In the genomic region with DNA sequence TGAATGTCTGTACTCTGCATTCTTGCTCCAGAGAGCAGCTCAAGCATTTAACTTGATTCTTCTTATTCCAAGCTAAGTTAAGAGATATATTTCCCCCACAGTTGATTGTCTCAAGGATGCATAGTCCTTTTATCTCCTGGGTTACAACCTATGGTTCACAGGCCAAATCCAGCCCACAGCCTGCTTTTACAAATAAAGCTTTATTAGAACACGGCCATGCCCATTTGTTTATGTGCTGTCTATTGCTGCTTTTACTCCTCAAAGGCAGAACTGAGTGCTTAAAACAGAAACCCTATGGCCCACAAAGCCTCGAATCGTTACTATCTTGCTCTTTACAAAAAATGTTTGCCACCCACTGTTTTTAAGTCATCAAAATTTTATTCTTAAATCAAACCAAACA, we compare ENCODE assay signal across 1 cellular context.
TF ChIP-seq lines count a peak whose summit lies in the region.

No MANE protein-coding gene starts in this region.

TF ChIP-seq in GM23338, 12 proteins besides CTCF, POLR2A, EP300 and RAD21 (continued from another document):
- TF ChIP-seq, protein P1, sequence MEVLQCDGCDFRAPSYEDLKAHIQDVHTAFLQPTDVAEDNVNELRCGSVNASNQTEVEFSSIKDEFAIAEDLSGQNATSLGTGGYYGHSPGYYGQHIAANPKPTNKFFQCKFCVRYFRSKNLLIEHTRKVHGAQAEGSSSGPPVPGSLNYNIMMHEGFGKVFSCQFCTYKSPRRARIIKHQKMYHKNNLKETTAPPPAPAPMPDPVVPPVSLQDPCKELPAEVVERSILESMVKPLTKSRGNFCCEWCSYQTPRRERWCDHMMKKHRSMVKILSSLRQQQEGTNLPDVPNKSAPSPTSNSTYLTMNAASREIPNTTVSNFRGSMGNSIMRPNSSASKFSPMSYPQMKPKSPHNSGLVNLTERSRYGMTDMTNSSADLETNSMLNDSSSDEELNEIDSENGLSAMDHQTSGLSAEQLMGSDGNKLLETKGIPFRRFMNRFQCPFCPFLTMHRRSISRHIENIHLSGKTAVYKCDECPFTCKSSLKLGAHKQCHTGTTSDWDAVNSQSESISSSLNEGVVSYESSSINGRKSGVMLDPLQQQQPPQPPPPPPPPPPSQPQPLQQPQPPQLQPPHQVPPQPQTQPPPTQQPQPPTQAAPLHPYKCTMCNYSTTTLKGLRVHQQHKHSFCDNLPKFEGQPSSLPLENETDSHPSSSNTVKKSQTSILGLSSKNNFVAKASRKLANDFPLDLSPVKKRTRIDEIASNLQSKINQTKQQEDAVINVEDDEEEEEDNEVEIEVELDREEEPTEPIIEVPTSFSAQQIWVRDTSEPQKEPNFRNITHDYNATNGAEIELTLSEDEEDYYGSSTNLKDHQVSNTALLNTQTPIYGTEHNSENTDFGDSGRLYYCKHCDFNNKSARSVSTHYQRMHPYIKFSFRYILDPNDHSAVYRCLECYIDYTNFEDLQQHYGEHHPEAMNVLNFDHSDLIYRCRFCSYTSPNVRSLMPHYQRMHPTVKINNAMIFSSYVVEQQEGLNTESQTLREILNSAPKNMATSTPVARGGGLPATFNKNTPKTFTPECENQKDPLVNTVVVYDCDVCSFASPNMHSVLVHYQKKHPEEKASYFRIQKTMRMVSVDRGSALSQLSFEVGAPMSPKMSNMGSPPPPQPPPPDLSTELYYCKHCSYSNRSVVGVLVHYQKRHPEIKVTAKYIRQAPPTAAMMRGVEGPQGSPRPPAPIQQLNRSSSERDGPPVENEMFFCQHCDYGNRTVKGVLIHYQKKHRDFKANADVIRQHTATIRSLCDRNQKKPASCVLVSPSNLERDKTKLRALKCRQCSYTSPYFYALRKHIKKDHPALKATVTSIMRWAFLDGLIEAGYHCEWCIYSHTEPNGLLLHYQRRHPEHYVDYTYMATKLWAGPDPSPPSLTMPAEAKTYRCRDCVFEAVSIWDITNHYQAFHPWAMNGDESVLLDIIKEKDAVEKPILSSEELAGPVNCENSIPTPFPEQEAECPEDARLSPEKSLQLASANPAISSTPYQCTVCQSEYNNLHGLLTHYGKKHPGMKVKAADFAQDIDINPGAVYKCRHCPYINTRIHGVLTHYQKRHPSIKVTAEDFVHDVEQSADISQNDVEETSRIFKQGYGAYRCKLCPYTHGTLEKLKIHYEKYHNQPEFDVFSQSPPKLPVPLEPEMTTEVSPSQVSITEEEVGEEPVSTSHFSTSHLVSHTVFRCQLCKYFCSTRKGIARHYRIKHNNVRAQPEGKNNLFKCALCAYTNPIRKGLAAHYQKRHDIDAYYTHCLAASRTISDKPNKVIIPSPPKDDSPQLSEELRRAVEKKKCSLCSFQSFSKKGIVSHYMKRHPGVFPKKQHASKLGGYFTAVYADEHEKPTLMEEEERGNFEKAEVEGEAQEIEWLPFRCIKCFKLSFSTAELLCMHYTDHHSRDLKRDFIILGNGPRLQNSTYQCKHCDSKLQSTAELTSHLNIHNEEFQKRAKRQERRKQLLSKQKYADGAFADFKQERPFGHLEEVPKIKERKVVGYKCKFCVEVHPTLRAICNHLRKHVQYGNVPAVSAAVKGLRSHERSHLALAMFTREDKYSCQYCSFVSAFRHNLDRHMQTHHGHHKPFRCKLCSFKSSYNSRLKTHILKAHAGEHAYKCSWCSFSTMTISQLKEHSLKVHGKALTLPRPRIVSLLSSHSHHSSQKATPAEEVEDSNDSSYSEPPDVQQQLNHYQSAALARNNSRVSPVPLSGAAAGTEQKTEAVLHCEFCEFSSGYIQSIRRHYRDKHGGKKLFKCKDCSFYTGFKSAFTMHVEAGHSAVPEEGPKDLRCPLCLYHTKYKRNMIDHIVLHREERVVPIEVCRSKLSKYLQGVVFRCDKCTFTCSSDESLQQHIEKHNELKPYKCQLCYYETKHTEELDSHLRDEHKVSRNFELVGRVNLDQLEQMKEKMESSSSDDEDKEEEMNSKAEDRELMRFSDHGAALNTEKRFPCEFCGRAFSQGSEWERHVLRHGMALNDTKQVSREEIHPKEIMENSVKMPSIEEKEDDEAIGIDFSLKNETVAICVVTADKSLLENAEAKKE (CRISPR knock-in tag; IDR thresholded peaks at IDR 0.05) = no peak
- TF ChIP-seq ZNF331 (CRISPR knock-in tag; IDR thresholded peaks at IDR 0.05; ENCODE audit: low read depth) (no peak), CREB1 (CRISPR knock-in tag; IDR thresholded peaks at IDR 0.05; ENCODE audit: low read depth) (no peak), NANOG (IDR thresholded peaks at IDR 0.05; ENCODE audit: borderline replicate concordance) (no peak), POLR2AphosphoS5 (IDR thresholded peaks at IDR 0.05; ENCODE audit: low read depth) (no peak), JUNB (IDR thresholded peaks at IDR 0.05; ENCODE audit: unreplicated experiment) (no peak), EZH2 (IDR thresholded peaks at IDR 0.05; ENCODE audit: low read depth, unreplicated experiment) (no peak), ZNF114 (CRISPR knock-in tag; IDR thresholded peaks at IDR 0.05) (no peak), EZH2phosphoT487 (IDR thresholded peaks at IDR 0.05; ENCODE audit: unreplicated experiment) (no peak)
- TF ChIP-seq, protein P2, sequence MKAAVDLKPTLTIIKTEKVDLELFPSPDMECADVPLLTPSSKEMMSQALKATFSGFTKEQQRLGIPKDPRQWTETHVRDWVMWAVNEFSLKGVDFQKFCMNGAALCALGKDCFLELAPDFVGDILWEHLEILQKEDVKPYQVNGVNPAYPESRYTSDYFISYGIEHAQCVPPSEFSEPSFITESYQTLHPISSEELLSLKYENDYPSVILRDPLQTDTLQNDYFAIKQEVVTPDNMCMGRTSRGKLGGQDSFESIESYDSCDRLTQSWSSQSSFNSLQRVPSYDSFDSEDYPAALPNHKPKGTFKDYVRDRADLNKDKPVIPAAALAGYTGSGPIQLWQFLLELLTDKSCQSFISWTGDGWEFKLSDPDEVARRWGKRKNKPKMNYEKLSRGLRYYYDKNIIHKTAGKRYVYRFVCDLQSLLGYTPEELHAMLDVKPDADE (IDR thresholded peaks at IDR 0.05) = no peak
- TF ChIP-seq, protein P3, sequence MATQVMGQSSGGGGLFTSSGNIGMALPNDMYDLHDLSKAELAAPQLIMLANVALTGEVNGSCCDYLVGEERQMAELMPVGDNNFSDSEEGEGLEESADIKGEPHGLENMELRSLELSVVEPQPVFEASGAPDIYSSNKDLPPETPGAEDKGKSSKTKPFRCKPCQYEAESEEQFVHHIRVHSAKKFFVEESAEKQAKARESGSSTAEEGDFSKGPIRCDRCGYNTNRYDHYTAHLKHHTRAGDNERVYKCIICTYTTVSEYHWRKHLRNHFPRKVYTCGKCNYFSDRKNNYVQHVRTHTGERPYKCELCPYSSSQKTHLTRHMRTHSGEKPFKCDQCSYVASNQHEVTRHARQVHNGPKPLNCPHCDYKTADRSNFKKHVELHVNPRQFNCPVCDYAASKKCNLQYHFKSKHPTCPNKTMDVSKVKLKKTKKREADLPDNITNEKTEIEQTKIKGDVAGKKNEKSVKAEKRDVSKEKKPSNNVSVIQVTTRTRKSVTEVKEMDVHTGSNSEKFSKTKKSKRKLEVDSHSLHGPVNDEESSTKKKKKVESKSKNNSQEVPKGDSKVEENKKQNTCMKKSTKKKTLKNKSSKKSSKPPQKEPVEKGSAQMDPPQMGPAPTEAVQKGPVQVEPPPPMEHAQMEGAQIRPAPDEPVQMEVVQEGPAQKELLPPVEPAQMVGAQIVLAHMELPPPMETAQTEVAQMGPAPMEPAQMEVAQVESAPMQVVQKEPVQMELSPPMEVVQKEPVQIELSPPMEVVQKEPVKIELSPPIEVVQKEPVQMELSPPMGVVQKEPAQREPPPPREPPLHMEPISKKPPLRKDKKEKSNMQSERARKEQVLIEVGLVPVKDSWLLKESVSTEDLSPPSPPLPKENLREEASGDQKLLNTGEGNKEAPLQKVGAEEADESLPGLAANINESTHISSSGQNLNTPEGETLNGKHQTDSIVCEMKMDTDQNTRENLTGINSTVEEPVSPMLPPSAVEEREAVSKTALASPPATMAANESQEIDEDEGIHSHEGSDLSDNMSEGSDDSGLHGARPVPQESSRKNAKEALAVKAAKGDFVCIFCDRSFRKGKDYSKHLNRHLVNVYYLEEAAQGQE (IDR thresholded peaks at IDR 0.05; ENCODE audit: unreplicated experiment) = no peak
TF ChIP-seq in GM23338: peak in this region for 0.
